1 cellular context compared by ENCODE assay signal in genomic region chr7:92761391-92762098, GRCh38.
TF ChIP-seq lines count a peak whose summit lies in the region.

No MANE protein-coding gene starts in this region.

TF ChIP-seq in SK-N-SH, 30 proteins besides CTCF, POLR2A, EP300 and RAD21 (continued from another document):
- TF ChIP-seq ZBTB33 (IDR thresholded peaks at IDR 0.05; ENCODE audit: borderline replicate concordance, low read depth) (no peak), GATA2 (CRISPR knock-in tag; IDR thresholded peaks at IDR 0.05) (no peak), REST (IDR thresholded peaks at IDR 0.05; ENCODE audit: low read depth, low read length) (no peak), PBX3 (IDR thresholded peaks at IDR 0.05) (peak; percentile 37), TCF12 (IDR thresholded peaks at IDR 0.05) (peak; percentile 59; the same call in 1 of the 2 replicates), TEAD4 (IDR thresholded peaks at IDR 0.05; ENCODE audit: borderline replicate concordance, insufficient read depth) (peak; percentile 30; the same call in 1 of the 2 replicates), JUND (IDR thresholded peaks at IDR 0.05) (peak; percentile 31; the same call in 1 of the 2 replicates), IRF3 (IDR thresholded peaks at IDR 0.05; ENCODE audit: low read depth, low read length) (no peak), ELF1 (IDR thresholded peaks at IDR 0.05) (peak; percentile 9; the same call in 1 of the 2 replicates), NFIC (IDR thresholded peaks at IDR 0.05; ENCODE audit: borderline replicate concordance) (0 out of 2 replicates have a peak, but pooled peaks have one; percentile 12), USF2 (IDR thresholded peaks at IDR 0.05; ENCODE audit: borderline replicate concordance, low read depth, low read length) (no peak), POLR2AphosphoS5 (IDR thresholded peaks at IDR 0.05; ENCODE audit: low read depth, low read length) (peak; percentile 51; the same call in 1 of the 2 replicates), YY1 (IDR thresholded peaks at IDR 0.05; ENCODE audit: low read depth) (no peak), NRF1 (IDR thresholded peaks at IDR 0.05; ENCODE audit: low read depth, low read length) (no peak), RXRA (IDR thresholded peaks at IDR 0.05; ENCODE audit: borderline replicate concordance, low read depth) (no peak), SMC3 (IDR thresholded peaks at IDR 0.05; ENCODE audit: low read depth, low read length) (no peak), TAF1 (IDR thresholded peaks at IDR 0.05; ENCODE audit: borderline replicate concordance, low read depth, low read length) (no peak), FOXM1 (IDR thresholded peaks at IDR 0.05; ENCODE audit: low read depth) (0 out of 2 replicates have a peak, but pooled peaks have one; percentile 46), MXI1 (IDR thresholded peaks at IDR 0.05; ENCODE audit: low read depth, low read length) (no peak)
